8 cellular contexts compared by ENCODE assay signal in the genomic region with DNA sequence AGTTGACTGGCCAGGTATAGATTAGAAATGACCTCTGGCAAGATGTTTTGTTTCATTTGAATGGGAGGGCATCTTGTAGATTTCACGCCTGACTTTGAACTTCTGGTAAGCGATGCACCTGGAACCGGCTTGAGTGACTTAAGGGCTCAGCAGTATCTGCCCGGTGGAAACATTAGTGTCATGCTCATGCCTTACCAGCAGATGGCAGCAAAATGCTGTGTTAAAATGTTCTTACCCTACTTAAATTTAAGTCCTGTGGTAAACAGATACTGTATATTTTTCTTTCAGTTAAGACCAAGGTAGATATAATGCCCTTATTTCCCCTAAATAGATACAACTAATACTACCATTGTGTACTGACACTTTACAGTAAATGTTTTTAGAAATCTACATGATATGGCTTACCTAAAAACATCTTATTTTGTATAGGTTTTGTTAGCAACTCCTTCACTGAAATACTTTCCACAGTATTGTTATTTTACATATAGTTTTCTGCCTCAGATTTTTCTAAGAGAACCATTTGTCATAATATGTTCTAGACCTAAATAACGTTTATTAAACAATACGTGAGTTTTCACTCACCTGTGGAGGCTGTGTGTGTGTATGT. TPM values are rescaled to one million over a fixed set of nuclear protein-coding genes. Genes with fewer than 3 reads are reported as not detected.
DNase-seq lines count a peak whose midpoint lies in the region; ATAC-seq and TF ChIP-seq lines count a peak whose summit lies in the region.

No MANE protein-coding gene starts in this region.

- peak; percentile 91 for TF ChIP-seq CTCF in VCaP (conservative IDR thresholded peaks at IDR 0.05)
- TF ChIP-seq CTCF in breast epithelium (IDR thresholded peaks at IDR 0.05): peak; percentile 85 to 90 (median 88)

- H3K27ac ChIP-seq in VCaP (no peak overlapping the region), breast epithelium (no peak overlapping the region)

- DNase-seq in activated gamma-delta T cell treated with Interleukin-2 at 50 U/mL for 16 hours: peak; percentile 59
- no peak for DNase-seq in activated gamma-delta T cell (lab: John Stamatoyannopoulos, UW)
- DNase-seq in NCI-H2107 (lab: John Stamatoyannopoulos, UW): peak; percentile 16
- peak; percentile 64 to 69 for DNase-seq in breast epithelium (ENCODE audit: low spot score in 2 of 2)
- peak; percentile 80 for DNase-seq in islet precursor cell
- DNase-seq in stimulated activated CD4-positive, alpha-beta T cell treated with anti-CD3 and anti-CD28 coated beads, Interleukin-1b, Interleukin-23, amount 100 ng/mL, for 4 hours (ENCODE audit: low read depth in 2 of 2): peak; percentile 15 to 64

- H3K9me3 ChIP-seq in breast epithelium: no peaks in the 10 kb centered on the region

- no peaks in the 10 kb centered on the region for H3K36me3 ChIP-seq in breast epithelium

- intact Hi-C loops in breast epithelium (cut with DNase I; ENCODE audit: low total_unique reads): no loop called here

- H3K4me3 ChIP-seq in breast epithelium: no peak overlapping the region

- TF ChIP-seq POLR2A in breast epithelium (IDR thresholded peaks at IDR 0.05): no peak

- no peaks in the 10 kb centered on the region for H3K4me1 ChIP-seq in breast epithelium

- peak; percentile 65 for ATAC-seq in HG02970 (IDR thresholded peaks at IDR 0.05; ENCODE audit: low FRiP score, unreplicated experiment)

- H3K27me3 ChIP-seq in breast epithelium: no peaks in the 10 kb centered on the region

RNA-seq across cellular contexts. Expression of a gene that starts 25.5 kb away (rescaled TPM):
- total RNA-seq in breast epithelium: 10 to 100 TPM; 10.7 to 17.1 (median 12.1) TPM

RNA-seq across cellular contexts. Expression of a gene that starts 25.9 kb away (rescaled TPM):
- total RNA-seq in breast epithelium: 10 to 100 TPM; 16.3 to 70.4 (median 31.5) TPM
